10 cellular contexts compared by ENCODE assay signal in the genomic region with DNA sequence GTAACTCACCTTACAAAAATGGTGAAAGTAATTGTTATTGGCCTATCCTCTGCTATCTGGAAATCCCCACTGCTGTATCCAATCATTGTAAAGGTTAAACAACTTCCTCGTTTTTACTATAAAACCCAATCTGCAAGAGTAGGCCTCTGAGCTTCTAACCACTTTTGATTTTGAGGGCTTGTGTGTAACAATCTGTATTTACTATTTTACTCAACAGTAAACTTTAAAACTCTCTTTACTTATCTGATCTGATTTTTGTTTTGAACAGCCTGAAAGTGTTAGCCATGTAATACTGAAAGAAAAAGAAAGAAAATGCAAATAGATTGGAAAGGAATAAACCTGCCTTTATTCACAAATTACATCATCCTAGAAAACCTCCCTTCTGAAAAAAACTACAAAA.
DNase-seq lines count a peak whose midpoint lies in the region; ATAC-seq and TF ChIP-seq lines count a peak whose summit lies in the region.
"Had no signal": no experiment of that assay in that cellular context is flagged by ENCODE, and none has a peak within 500 bp of the region (broad histone marks: within the 10 kb centered on the region; RNA-seq: fewer than 3 reads in every experiment).

No MANE protein-coding gene starts in this region.

- H3K9me3 ChIP-seq in upper lobe of right lung: no peaks in the 10 kb centered on the region
- H3K9me3 ChIP-seq: lower lobe of right lung had no signal

- ATAC-seq in GM18502 (IDR thresholded peaks at IDR 0.05; ENCODE audit: poor library complexity, unreplicated experiment) (peak; percentile 96), HG03159 (IDR thresholded peaks at IDR 0.05; ENCODE audit: unreplicated experiment) (peak; percentile 97), upper lobe of right lung (no peak)

- peaks cover 10% of the 10 kb centered on the region for H3K9me3 Mint-ChIP-seq in activated naive CD8-positive, alpha-beta T cell treated with anti-CD3 and anti-CD28 coated beads for 36 hours

- TF ChIP-seq CTCF in GM20000 (IDR thresholded peaks at IDR 0.05; ENCODE audit: extremely low read depth, missing control alignments): no peak
- no peak for TF ChIP-seq CTCF in upper lobe of right lung (IDR thresholded peaks at IDR 0.05)

- H3K36me3 ChIP-seq in upper lobe of right lung: no peaks in the 10 kb centered on the region
- H3K36me3 ChIP-seq: lower lobe of right lung had no signal

- no peaks in the 10 kb centered on the region for H3K27me3 Mint-ChIP-seq in activated naive CD8-positive, alpha-beta T cell treated with anti-CD3 and anti-CD28 coated beads for 36 hours

- peaks cover 28% of the 10 kb centered on the region for H3K36me3 Mint-ChIP-seq in activated naive CD8-positive, alpha-beta T cell treated with anti-CD3 and anti-CD28 coated beads for 36 hours

- peak; percentile 15 for DNase-seq in GM20000 (ENCODE audit: low spot score)
- no peak for DNase-seq in activated naive CD8-positive, alpha-beta T cell treated with anti-CD3 and anti-CD28 coated beads for 36 hours
- DNase-seq in upper lobe of right lung: no peak
- no peak for DNase-seq in SW480 (ENCODE audit: low spot score)
- DNase-seq in AG08396 (ENCODE audit: low spot score): no peak
- no peak for DNase-seq in NK-92 treated with Interleukin-12 subunit alpha and Interleukin-12 subunit beta, amount 100 ng/mL, for 24 hours (lab: John Stamatoyannopoulos, UW)
- DNase-seq: EL, lower lobe of right lung had no signal

- intact Hi-C loops in upper lobe of right lung (cut with DNase I): no loop called here

- peak overlapping the region; percentile 71 for H3K4me3 Mint-ChIP-seq in activated naive CD8-positive, alpha-beta T cell treated with anti-CD3 and anti-CD28 coated beads for 36 hours

- H3K4me1 ChIP-seq in upper lobe of right lung: no peaks in the 10 kb centered on the region
- H3K4me1 ChIP-seq: lower lobe of right lung had no signal

- peaks cover 33% of the 10 kb centered on the region for H3K4me1 Mint-ChIP-seq in activated naive CD8-positive, alpha-beta T cell treated with anti-CD3 and anti-CD28 coated beads for 36 hours

- H3K27me3 ChIP-seq in upper lobe of right lung: no peaks in the 10 kb centered on the region

- H3K4me3 ChIP-seq in upper lobe of right lung: no peak overlapping the region
- H3K4me3 ChIP-seq: lower lobe of right lung had no signal

- no peak overlapping the region for H3K27ac ChIP-seq in upper lobe of right lung
- H3K27ac ChIP-seq: lower lobe of right lung had no signal

- peak overlapping the region; percentile 88 for H3K27ac Mint-ChIP-seq in activated naive CD8-positive, alpha-beta T cell treated with anti-CD3 and anti-CD28 coated beads for 36 hours
